17 cellular contexts compared by ENCODE assay signal in the genomic region with DNA sequence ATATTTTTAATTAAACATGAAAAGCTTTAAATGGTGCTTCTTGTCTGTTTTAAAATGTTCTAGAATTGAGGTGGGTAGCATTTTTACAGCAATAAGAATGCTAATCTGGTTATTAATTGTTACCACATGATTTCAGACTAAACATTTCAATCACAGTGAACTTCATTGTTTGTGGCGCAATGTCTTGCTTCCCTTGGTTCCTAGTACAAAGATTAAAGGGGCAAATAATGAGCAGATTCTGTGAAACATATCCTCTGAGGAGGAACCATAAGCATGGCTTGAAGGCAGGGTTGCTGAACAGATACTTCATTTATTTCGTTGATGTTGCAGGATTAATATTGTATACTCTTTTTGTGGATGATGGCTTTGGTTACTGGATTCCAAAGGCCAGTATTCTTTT.
DNase-seq lines count a peak whose midpoint lies in the region; ATAC-seq and FAIRE-seq lines count a peak whose summit lies in the region.
"Had no signal": no experiment of that assay in that cellular context is flagged by ENCODE, and none has a peak within 500 bp of the region (broad histone marks: within the 10 kb centered on the region; RNA-seq: fewer than 3 reads in every experiment).

No MANE protein-coding gene starts in this region.

- peak; percentile 77 for DNase-seq in SK-MEL-5 (ENCODE audit: low read depth, low spot score)
- peak; percentile 34 for DNase-seq in epidermal melanocyte (ENCODE audit: insufficient read length, low spot score)
- peak; percentile 16 for DNase-seq in medulla oblongata (ENCODE audit: extremely low spot score)
- DNase-seq in urothelium cell line (ENCODE audit: low spot score) = no peak
- DNase-seq in NCI-H1417 treated with DMSO at 0.1 percent for 48 hours (lab: John Stamatoyannopoulos, UW) = no peak
- DNase-seq in NCI-H2029 treated with DMSO at 0.1 percent for 48 hours (lab: John Stamatoyannopoulos, UW) = no peak
- DNase-seq: ACHN; BE2C; C1 segment of cervical spinal cord; Caco-2; CD4-positive, CD25-positive, alpha-beta regulatory T cell; CD8-positive, alpha-beta memory T cell; DMS153; DMS79; GDM1; GM23248 had no signal

- ATAC-seq in GM21576 (IDR thresholded peaks at IDR 0.05; ENCODE audit: unreplicated experiment) = no peak

- in situ Hi-C loops in SK-MEL-5 (cut with HindIII; ENCODE audit: low pct_unique_long_range_greater_than_20kb, low sequenced_read_pairs) = no loop called here

- FAIRE-seq in urothelium cell line (lab: Jason Lieb, UNC) = peak; percentile 42

Comparison
In these comparisons a context has a peak if more than half of its experiments do, and no peak if none do; other contexts are left out.
1. DNase-seq: peak in SK-MEL-5 (single experiment), epidermal melanocyte (single experiment) and medulla oblongata (single experiment); none in urothelium cell line (single experiment), NCI-H1417 treated with DMSO at 0.1 percent for 48 hours (single experiment) and NCI-H2029 treated with DMSO at 0.1 percent for 48 hours (single experiment).